1 cellular context compared by ENCODE assay signal in genomic region chr4:123479944-123480343, GRCh38.
TF ChIP-seq lines count a peak whose summit lies in the region.

No MANE protein-coding gene starts in this region.

TF ChIP-seq in HepG2, 621 proteins besides CTCF, POLR2A, EP300 and RAD21 (continued from another document and continues in another):
- TF ChIP-seq, protein P1, sequence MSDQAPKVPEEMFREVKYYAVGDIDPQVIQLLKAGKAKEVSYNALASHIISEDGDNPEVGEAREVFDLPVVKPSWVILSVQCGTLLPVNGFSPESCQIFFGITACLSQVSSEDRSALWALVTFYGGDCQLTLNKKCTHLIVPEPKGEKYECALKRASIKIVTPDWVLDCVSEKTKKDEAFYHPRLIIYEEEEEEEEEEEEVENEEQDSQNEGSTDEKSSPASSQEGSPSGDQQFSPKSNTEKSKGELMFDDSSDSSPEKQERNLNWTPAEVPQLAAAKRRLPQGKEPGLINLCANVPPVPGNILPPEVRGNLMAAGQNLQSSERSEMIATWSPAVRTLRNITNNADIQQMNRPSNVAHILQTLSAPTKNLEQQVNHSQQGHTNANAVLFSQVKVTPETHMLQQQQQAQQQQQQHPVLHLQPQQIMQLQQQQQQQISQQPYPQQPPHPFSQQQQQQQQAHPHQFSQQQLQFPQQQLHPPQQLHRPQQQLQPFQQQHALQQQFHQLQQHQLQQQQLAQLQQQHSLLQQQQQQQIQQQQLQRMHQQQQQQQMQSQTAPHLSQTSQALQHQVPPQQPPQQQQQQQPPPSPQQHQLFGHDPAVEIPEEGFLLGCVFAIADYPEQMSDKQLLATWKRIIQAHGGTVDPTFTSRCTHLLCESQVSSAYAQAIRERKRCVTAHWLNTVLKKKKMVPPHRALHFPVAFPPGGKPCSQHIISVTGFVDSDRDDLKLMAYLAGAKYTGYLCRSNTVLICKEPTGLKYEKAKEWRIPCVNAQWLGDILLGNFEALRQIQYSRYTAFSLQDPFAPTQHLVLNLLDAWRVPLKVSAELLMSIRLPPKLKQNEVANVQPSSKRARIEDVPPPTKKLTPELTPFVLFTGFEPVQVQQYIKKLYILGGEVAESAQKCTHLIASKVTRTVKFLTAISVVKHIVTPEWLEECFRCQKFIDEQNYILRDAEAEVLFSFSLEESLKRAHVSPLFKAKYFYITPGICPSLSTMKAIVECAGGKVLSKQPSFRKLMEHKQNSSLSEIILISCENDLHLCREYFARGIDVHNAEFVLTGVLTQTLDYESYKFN (CRISPR knock-in tag; conservative IDR thresholded peaks at IDR 0.05): peak; percentile 84
- TF ChIP-seq CBX5 (CRISPR knock-in tag; IDR thresholded peaks at IDR 0.05; ENCODE audit: borderline replicate concordance) (0 out of 2 replicates have a peak, but pooled peaks have one; percentile 28), ELF4 (CRISPR knock-in tag; IDR thresholded peaks at IDR 0.05; ENCODE audit: borderline replicate concordance) (no peak), CBX1 (IDR thresholded peaks at IDR 0.05; ENCODE audit: low read depth) (no peak), PPARG (CRISPR knock-in tag; conservative IDR thresholded peaks at IDR 0.05) (peak; percentile 74), ZMYM3 (CRISPR knock-in tag; IDR thresholded peaks at IDR 0.05) (peak; percentile 78), ZNF800 (CRISPR knock-in tag; IDR thresholded peaks at IDR 0.05) (no peak), SP140L (CRISPR knock-in tag; IDR thresholded peaks at IDR 0.05; ENCODE audit: borderline replicate concordance) (peak; percentile 47; the same call in 1 of the 2 replicates), RERE (CRISPR knock-in tag; IDR thresholded peaks at IDR 0.05; ENCODE audit: low read depth) (peak; percentile 75), ZNF24 (IDR thresholded peaks at IDR 0.05) (0 out of 2 replicates have a peak, but pooled peaks have one; percentile 26), ZSCAN9 (CRISPR knock-in tag; IDR thresholded peaks at IDR 0.05; ENCODE audit: borderline replicate concordance) (peak; percentile 55; the same call in 1 of the 2 replicates), ZBTB3 (CRISPR knock-in tag; IDR thresholded peaks at IDR 0.05; ENCODE audit: borderline replicate concordance, low read depth) (no peak), ZNF30 (CRISPR knock-in tag; IDR thresholded peaks at IDR 0.05) (no peak), GRHL1 (CRISPR knock-in tag; conservative IDR thresholded peaks at IDR 0.05) (no peak), IKZF5 (CRISPR knock-in tag; IDR thresholded peaks at IDR 0.05) (peak; percentile 45; the same call in 1 of the 2 replicates), KLF11 (CRISPR knock-in tag; IDR thresholded peaks at IDR 0.05) (peak; percentile 67; the same call in 1 of the 2 replicates), FOXP4 (CRISPR knock-in tag; IDR thresholded peaks at IDR 0.05) (peak; percentile 96), MAF1 (CRISPR knock-in tag; IDR thresholded peaks at IDR 0.05; ENCODE audit: borderline replicate concordance) (no peak), ZC3H13 (CRISPR knock-in tag; IDR thresholded peaks at IDR 0.05) (no peak), RBM22 (optimal IDR thresholded peaks at IDR 0.05; ENCODE audit: low read length) (no peak), NCOR1 (IDR thresholded peaks at IDR 0.05; ENCODE audit: borderline replicate concordance, low read length) (peak; percentile 52; the same call in 1 of the 2 replicates), ZNF230 (CRISPR knock-in tag; IDR thresholded peaks at IDR 0.05) (no peak)
- TF ChIP-seq, protein P2, sequence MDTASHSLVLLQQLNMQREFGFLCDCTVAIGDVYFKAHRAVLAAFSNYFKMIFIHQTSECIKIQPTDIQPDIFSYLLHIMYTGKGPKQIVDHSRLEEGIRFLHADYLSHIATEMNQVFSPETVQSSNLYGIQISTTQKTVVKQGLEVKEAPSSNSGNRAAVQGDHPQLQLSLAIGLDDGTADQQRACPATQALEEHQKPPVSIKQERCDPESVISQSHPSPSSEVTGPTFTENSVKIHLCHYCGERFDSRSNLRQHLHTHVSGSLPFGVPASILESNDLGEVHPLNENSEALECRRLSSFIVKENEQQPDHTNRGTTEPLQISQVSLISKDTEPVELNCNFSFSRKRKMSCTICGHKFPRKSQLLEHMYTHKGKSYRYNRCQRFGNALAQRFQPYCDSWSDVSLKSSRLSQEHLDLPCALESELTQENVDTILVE (CRISPR knock-in tag; IDR thresholded peaks at IDR 0.05): 0 out of 2 replicates have a peak, but pooled peaks have one; percentile 47
- TF ChIP-seq, protein P3, sequence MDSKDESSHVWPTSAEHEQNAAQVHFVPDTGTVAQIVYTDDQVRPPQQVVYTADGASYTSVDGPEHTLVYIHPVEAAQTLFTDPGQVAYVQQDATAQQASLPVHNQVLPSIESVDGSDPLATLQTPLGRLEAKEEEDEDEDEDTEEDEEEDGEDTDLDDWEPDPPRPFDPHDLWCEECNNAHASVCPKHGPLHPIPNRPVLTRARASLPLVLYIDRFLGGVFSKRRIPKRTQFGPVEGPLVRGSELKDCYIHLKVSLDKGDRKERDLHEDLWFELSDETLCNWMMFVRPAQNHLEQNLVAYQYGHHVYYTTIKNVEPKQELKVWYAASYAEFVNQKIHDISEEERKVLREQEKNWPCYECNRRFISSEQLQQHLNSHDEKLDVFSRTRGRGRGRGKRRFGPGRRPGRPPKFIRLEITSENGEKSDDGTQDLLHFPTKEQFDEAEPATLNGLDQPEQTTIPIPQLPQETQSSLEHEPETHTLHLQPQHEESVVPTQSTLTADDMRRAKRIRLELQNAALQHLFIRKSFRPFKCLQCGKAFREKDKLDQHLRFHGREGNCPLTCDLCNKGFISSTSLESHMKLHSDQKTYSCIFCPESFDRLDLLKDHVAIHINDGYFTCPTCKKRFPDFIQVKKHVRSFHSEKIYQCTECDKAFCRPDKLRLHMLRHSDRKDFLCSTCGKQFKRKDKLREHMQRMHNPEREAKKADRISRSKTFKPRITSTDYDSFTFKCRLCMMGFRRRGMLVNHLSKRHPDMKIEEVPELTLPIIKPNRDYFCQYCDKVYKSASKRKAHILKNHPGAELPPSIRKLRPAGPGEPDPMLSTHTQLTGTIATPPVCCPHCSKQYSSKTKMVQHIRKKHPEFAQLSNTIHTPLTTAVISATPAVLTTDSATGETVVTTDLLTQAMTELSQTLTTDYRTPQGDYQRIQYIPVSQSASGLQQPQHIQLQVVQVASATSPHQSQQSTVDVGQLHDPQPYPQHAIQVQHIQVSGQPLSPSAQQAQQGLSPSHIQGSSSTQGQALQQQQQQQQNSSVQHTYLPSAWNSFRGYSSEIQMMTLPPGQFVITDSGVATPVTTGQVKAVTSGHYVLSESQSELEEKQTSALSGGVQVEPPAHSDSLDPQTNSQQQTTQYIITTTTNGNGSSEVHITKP (CRISPR knock-in tag; IDR thresholded peaks at IDR 0.05; ENCODE audit: low read depth): peak; percentile 83; the same call in 1 of the 2 replicates
